17 cellular contexts compared by ENCODE assay signal in genomic region chr3:127888564-127889107, GRCh38. TPM values are rescaled to one million over a fixed set of nuclear protein-coding genes. Genes with fewer than 3 reads are reported as not detected.
DNase-seq lines count a peak whose midpoint lies in the region; ATAC-seq and TF ChIP-seq lines count a peak whose summit lies in the region.
"Had no signal": no experiment of that assay in that cellular context is flagged by ENCODE, and none has a peak within 500 bp of the region (broad histone marks: within the 10 kb centered on the region; RNA-seq: fewer than 3 reads in every experiment).

No MANE protein-coding gene starts in this region.

- no peaks in the 10 kb centered on the region for H3F3A ChIP-seq in PC-3 (ENCODE audit: low read length, unreplicated experiment)

- peaks cover 23% of the 10 kb centered on the region for H3K4me1 ChIP-seq in BLaER1
- H3K4me1 ChIP-seq in PC-3 (ENCODE audit: insufficient read depth, low read length) = no peaks in the 10 kb centered on the region
- H3K4me1 ChIP-seq: thyroid gland had no signal

- H3K4me2 ChIP-seq in BLaER1 (0 out of 2 replicates have a peak overlapping the region, but pooled peaks have one; percentile 55), PC-3 (ENCODE audit: low read length) (no peak overlapping the region)

- H3K27ac ChIP-seq in BLaER1 (no peak overlapping the region), PC-3 (ENCODE audit: low read length) (no peak overlapping the region)
- H3K27ac ChIP-seq: thyroid gland had no signal

- H4K20me1 ChIP-seq in BLaER1 (no peaks in the 10 kb centered on the region), PC-3 (ENCODE audit: low read length) (no peaks in the 10 kb centered on the region)

- intact Hi-C loops in sciatic nerve (cut with DNase I) = no loop called here
- intact Hi-C loops in PC-3 (cut with micrococcal nuclease) = no loop called here

- ATAC-seq in sciatic nerve (peak; percentile 34), PC-3 (no peak)

- CTCF ChIA-PET in PC-3 (lab: Charles Lee) = no interaction called here

- no peaks in the 10 kb centered on the region for H3K9me2 ChIP-seq in PC-3 (replicated peaks; ENCODE audit: low read length)

- H3K9me3 ChIP-seq in BLaER1 = peaks cover 30% of the 10 kb centered on the region
- H3K9me3 ChIP-seq in PC-3 (ENCODE audit: low read length) = no peaks in the 10 kb centered on the region; the same call in 1 of the 2 replicates
- H3K9me3 ChIP-seq: thyroid gland had no signal

- H3K79me2 ChIP-seq in PC-3 (ENCODE audit: low read length) = no peaks in the 10 kb centered on the region

- no peak for TF ChIP-seq CTCF in fibroblast of villous mesenchyme (IDR thresholded peaks at IDR 0.05; ENCODE audit: insufficient read depth, low read depth, low read length)
- TF ChIP-seq CTCF in GM20000 (IDR thresholded peaks at IDR 0.05; ENCODE audit: extremely low read depth, missing control alignments) = no peak
- no peak for TF ChIP-seq CTCF in PC-3 (conservative IDR thresholded peaks at IDR 0.05; ENCODE audit: low read depth, low read length)

- H3K36me3 ChIP-seq in BLaER1 (no peaks in the 10 kb centered on the region), PC-3 (ENCODE audit: low read depth, low read length) (no peaks in the 10 kb centered on the region; the same call in 1 of the 2 replicates), H7 (replicated peaks; ENCODE audit: control insufficient read depth, insufficient read depth, low read length) (no peaks in the 10 kb centered on the region)
- H3K36me3 ChIP-seq: thyroid gland had no signal

- H3K4me3 ChIP-seq in BLaER1 (no peak overlapping the region), fibroblast of villous mesenchyme (ENCODE audit: low read depth, low read length) (no peak overlapping the region), PC-3 (ENCODE audit: low read length) (no peak overlapping the region), H7 (ENCODE audit: insufficient read depth, low read depth, low read length) (no peak overlapping the region)
- H3K4me3 ChIP-seq: thyroid gland had no signal

- no peak overlapping the region for H2AFZ ChIP-seq in PC-3 (ENCODE audit: low read length)

- DNase-seq in amniotic epithelial cell (ENCODE audit: low read depth) = peak; percentile 24
- DNase-seq in fibroblast of villous mesenchyme (ENCODE audit: low read depth) = peak; percentile 56
- DNase-seq in sciatic nerve (ENCODE audit: low spot score) = no peak
- DNase-seq in GM20000 (ENCODE audit: low spot score) = no peak
- DNase-seq in GF-D8 (lab: John Stamatoyannopoulos, UW) = no peak
- no peak for DNase-seq in PC-3
- no peak for DNase-seq in H7
- DNase-seq: activated B cell treated with CpG ODN at 0.5 μM for 24 hours; activated CD8-positive, alpha-beta memory T cell treated with anti-CD3 and anti-CD28 coated beads, Interleukin-2, amount 50 U/mL, for 4 hours; GOT3; MM.1S; NCI-H2081; NCI-H69; T-helper 1 cell had no signal

- H3K9ac ChIP-seq in BLaER1 (no peak overlapping the region), PC-3 (ENCODE audit: low read length) (no peak overlapping the region)

- H3K27me3 ChIP-seq in BLaER1 = no peaks in the 10 kb centered on the region
- H3K27me3 ChIP-seq in PC-3 (ENCODE audit: low read length) = no peaks in the 10 kb centered on the region
- H3K27me3 ChIP-seq in H7 (ENCODE audit: control insufficient read depth, insufficient read depth, low read length) = no peaks in the 10 kb centered on the region
- H3K27me3 ChIP-seq: thyroid gland had no signal

- no TSS peak for BruUV-seq in PC-3 (replicated peaks; lab: Mats Ljungman, UMichigan)

- POLR2A ChIA-PET in PC-3 (lab: Charles Lee; ENCODE audit: unreplicated experiment) = no interaction called here

RNA-seq across cellular contexts. Expression of gene KBTBD12, which starts 26.4 kb away (rescaled TPM):
- total RNA-seq in fibroblast of villous mesenchyme (not detected in 2 replicates), sciatic nerve (1.1 TPM), PC-3 (2014; rRNA removed) (not detected in 2 replicates)
- total RNA-seq in H7 (2014; rRNA removed; shearing (Covaris generic)) = not detected in 2 replicates
- total RNA-seq: activated naive CD4-positive, alpha-beta T cell treated with anti-CD3 and anti-CD28 coated beads, Interleukin-2, amount 50 U/mL, for 72 hours had no signal

Comparison
In these comparisons a context has a peak if more than half of its experiments do, and no peak if none do; other contexts are left out.
1. DNase-seq: peak in amniotic epithelial cell (single experiment) and fibroblast of villous mesenchyme (single experiment); none in sciatic nerve (single experiment), GM20000 (single experiment), GF-D8 (single experiment), PC-3 (single experiment) and H7 (single experiment).